Comparison of ENCODE assay signal across 17 cellular contexts in genomic region chr7:73615886-73616285, GRCh38. TPM values are rescaled to one million over a fixed set of nuclear protein-coding genes. Genes with fewer than 3 reads are reported as not detected.
DNase-seq lines count a peak whose midpoint lies in the region; TF ChIP-seq lines count a peak whose summit lies in the region.
"Had no signal": no experiment of that assay in that cellular context is flagged by ENCODE, and none has a peak within 500 bp of the region (broad histone marks: within the 10 kb centered on the region; RNA-seq: fewer than 3 reads in every experiment).

No MANE protein-coding gene starts in this region.

- no peaks in the 10 kb centered on the region for H3K36me3 ChIP-seq in osteoblast (ENCODE audit: insufficient read depth, low read length)
- H3K36me3 ChIP-seq: thyroid gland had no signal

- no peak overlapping the region for H3K4me2 ChIP-seq in osteoblast (ENCODE audit: insufficient read depth, low read length)

- peaks cover 9% of the 10 kb centered on the region for H3K27me3 Mint-ChIP-seq in chondrocyte (ENCODE audit: low read depth)

- H3K9me3 ChIP-seq in osteoblast (ENCODE audit: low read depth, low read length): no peaks in the 10 kb centered on the region
- H3K9me3 ChIP-seq: thyroid gland had no signal

- H3K4me3 ChIP-seq in osteoblast (ENCODE audit: insufficient read depth, low read length): no peak overlapping the region
- H3K4me3 ChIP-seq: skin epidermis, thyroid gland had no signal

- no peak overlapping the region for H3K27ac ChIP-seq in osteoblast (ENCODE audit: low read depth, low read length)
- H3K27ac ChIP-seq: 22Rv1, skin epidermis, thyroid gland had no signal

- peaks cover 2% of the 10 kb centered on the region for H3K4me1 Mint-ChIP-seq in chondrocyte (ENCODE audit: low read depth)
- H3K4me1 Mint-ChIP-seq: natural killer cell had no signal

- H3K27ac Mint-ChIP-seq in chondrocyte (ENCODE audit: unreplicated experiment): no peak overlapping the region
- H3K27ac Mint-ChIP-seq: natural killer cell had no signal

- no peak overlapping the region for H3K4me3 Mint-ChIP-seq in chondrocyte (ENCODE audit: unreplicated experiment)
- H3K4me3 Mint-ChIP-seq: natural killer cell had no signal

- no peaks in the 10 kb centered on the region for H3K9me3 Mint-ChIP-seq in chondrocyte (ENCODE audit: low read depth)
- H3K9me3 Mint-ChIP-seq: natural killer cell had no signal

- intact Hi-C loops in head of caudate nucleus (cut with DNase I): no loop called here

- DNase-seq in NCI-H1092 (lab: John Stamatoyannopoulos, UW): peak; percentile 18
- no peak for DNase-seq in NCI-H1092 treated with DMSO at 0.1 percent for 48 hours (lab: John Stamatoyannopoulos, UW)
- DNase-seq in NCI-H2171 (lab: John Stamatoyannopoulos, UW): peak; percentile 57
- DNase-seq in chondrocyte (ENCODE audit: low spot score): no peak
- DNase-seq in osteoblast (ENCODE audit: insufficient read length, low spot score, missing footprints): peak; percentile 84
- no peak for DNase-seq in head of caudate nucleus
- no peak for DNase-seq in NCI-H2029 treated with DMSO at 0.1 percent for 48 hours (lab: John Stamatoyannopoulos, UW)
- no peak for DNase-seq in NCI-H510A treated with DMSO at 0.1 percent for 48 hours (lab: John Stamatoyannopoulos, UW)
- DNase-seq: activated CD4-positive, alpha-beta T cell treated with anti-CD3 and anti-CD28 coated beads, Interleukin-2, amount 50 U/mL, for 4 hours; activated naive CD4-positive, alpha-beta T cell; foreskin melanocyte; kidney glomerular epithelial cell; natural killer cell; NCI-H774; thyroid gland had no signal

- H3K79me2 ChIP-seq in osteoblast (ENCODE audit: insufficient read depth, low read length): no peaks in the 10 kb centered on the region

- no peaks in the 10 kb centered on the region for H3K36me3 Mint-ChIP-seq in chondrocyte (ENCODE audit: low read depth)
- H3K36me3 Mint-ChIP-seq: natural killer cell had no signal

- TF ChIP-seq CTCF in chondrocyte (IDR thresholded peaks at IDR 0.05) (peak; percentile 49), osteoblast (IDR thresholded peaks at IDR 0.05; ENCODE audit: extremely low read depth, low read depth, low read length) (peak; percentile 24)

- no peaks in the 10 kb centered on the region for H4K20me1 ChIP-seq in osteoblast (ENCODE audit: insufficient read depth, low read length)

- H2AFZ ChIP-seq in osteoblast (ENCODE audit: low read length): no peak overlapping the region

- peaks cover 11% of the 10 kb centered on the region for H3K27me3 ChIP-seq in osteoblast (ENCODE audit: insufficient read depth, low read length)
- H3K27me3 ChIP-seq: thyroid gland had no signal

- peaks cover 3% of the 10 kb centered on the region for H3K4me1 ChIP-seq in osteoblast (ENCODE audit: insufficient read depth, low read length)
- H3K4me1 ChIP-seq: thyroid gland had no signal

RNA-seq across cellular contexts. Expression of gene MLXIPL, which starts 8.4 kb away (rescaled TPM):
- total RNA-seq in chondrocyte (not detected in 3 replicates), osteoblast (0.29 and 0.72 TPM in 2 replicates)
- total RNA-seq: natural killer cell had no signal

RNA-seq across cellular contexts. Expression of gene TBL2, which starts 37.5 kb away (rescaled TPM):
- total RNA-seq in chondrocyte: 45.2 to 56.1 TPM (median 50.4 TPM) in 3 replicates
- 56.1 and 66.6 TPM in 2 replicates for total RNA-seq in osteoblast

RNA-seq across cellular contexts. Expression of gene VPS37D, which starts 51.7 kb away (rescaled TPM):
- total RNA-seq in chondrocyte (4.9 to 6.6 TPM (median 6.2 TPM) in 3 replicates), osteoblast (5.8 and 5.9 TPM in 2 replicates)

RNA-seq across cellular contexts. Expression of gene BCL7B, which starts 58.4 kb away (rescaled TPM):
- 35.7 to 40.2 TPM (median 39.7 TPM) in 3 replicates for total RNA-seq in chondrocyte
- 26.8 and 32.9 TPM in 2 replicates for total RNA-seq in osteoblast

Comparison
In these comparisons a context has a peak if more than half of its experiments do, and no peak if none do; other contexts are left out.
1. DNase-seq: peak in NCI-H1092 (single experiment), NCI-H2171 (single experiment) and osteoblast (single experiment); none in NCI-H1092 treated with DMSO at 0.1 percent for 48 hours (single experiment), chondrocyte (single experiment), head of caudate nucleus (0 of 42), NCI-H2029 treated with DMSO at 0.1 percent for 48 hours (single experiment) and NCI-H510A treated with DMSO at 0.1 percent for 48 hours (single experiment).